ENCODE assay signal across 25 cellular contexts in the genomic region with DNA sequence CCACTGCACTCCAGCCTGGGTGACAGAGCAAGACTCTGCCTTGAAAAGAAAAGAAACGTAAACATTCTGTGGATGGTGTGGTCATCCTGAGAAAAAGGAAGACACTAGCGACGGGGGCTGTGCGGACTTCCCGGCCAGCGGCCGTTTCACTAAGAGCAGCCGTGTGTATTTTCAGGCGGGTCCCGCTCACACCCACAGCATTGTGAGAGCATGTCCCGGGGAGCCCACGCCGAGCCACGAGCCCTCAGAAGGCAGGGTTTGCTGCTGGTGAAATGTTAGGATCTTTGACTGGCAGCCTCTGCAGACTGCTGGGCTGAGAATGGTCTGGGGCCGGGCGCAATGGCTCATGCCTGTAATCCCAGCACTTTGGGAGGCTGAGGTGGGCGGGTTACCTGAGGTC. TPM values are rescaled to one million over a fixed set of nuclear protein-coding genes. Genes with fewer than 3 reads are reported as not detected.
"Had no signal": no experiment of that assay in that cellular context is flagged by ENCODE, and none has a peak within 500 bp of the region (broad histone marks: within the 10 kb centered on the region; RNA-seq: fewer than 3 reads in every experiment).

No MANE protein-coding gene starts in this region.

- H3K4me3 ChIP-seq: heart left ventricle, left ventricle myocardium inferior, lung, pancreas, prostate gland, skin epidermis, stomach, testis, thyroid gland, transverse colon, upper lobe of left lung, vagina had no signal

- H3K27ac Mint-ChIP-seq: immature natural killer cell; mesothelial cell of epicardium; stimulated activated naive B cell treated with anti-CD40 and anti-IgM and Interleukin-4, amounts not matched to agents 10 μg/mL and 1 μg/mL and 100 μg/mL, for 72 hours had no signal

- H3K4me3 Mint-ChIP-seq: immature natural killer cell; mesothelial cell of epicardium; naive B cell; nephron; stimulated activated naive B cell treated with anti-CD40 and anti-IgM and Interleukin-4, amounts not matched to agents 10 μg/mL and 1 μg/mL and 100 μg/mL, for 72 hours had no signal

- H3K27me3 ChIP-seq: heart left ventricle, pancreas, stomach, testis, thyroid gland, transverse colon, upper lobe of left lung, vagina had no signal

- DNase-seq: hypothalamus; immature natural killer cell; left ventricle myocardium inferior; mesendoderm; naive B cell; nucleus accumbens; retina; stimulated activated CD4-positive, alpha-beta T cell treated with anti-CD3 and anti-CD28 coated beads, Interleukin-2, amount 100 ng/mL, for 24 hours; stimulated activated CD4-positive, alpha-beta T cell treated with anti-CD3 and anti-CD28 coated beads, Interleukin-4, amount 100 ng/mL, for 1 hour; stimulated activated naive B cell treated with anti-CD40 and anti-IgM and Interleukin-4, amounts not matched to agents 10 μg/mL and 1 μg/mL and 100 μg/mL, for 72 hours; stimulated activated naive CD8-positive, alpha-beta T cell treated with anti-CD3 and anti-CD28 coated beads, Interleukin-15, Interleukin-2, amounts not matched to agents 100 U/mL and 50 U/mL, for 24 hours; stomach; testis; thyroid gland; transverse colon; upper lobe of left lung had no signal

- H3K4me1 Mint-ChIP-seq: mesothelial cell of epicardium, nephron had no signal

- H3K36me3 ChIP-seq: prostate gland had no signal

- H3K27me3 Mint-ChIP-seq: naive B cell; stimulated activated naive B cell treated with anti-CD40 and anti-IgM and Interleukin-4, amounts not matched to agents 10 μg/mL and 1 μg/mL and 100 μg/mL, for 72 hours had no signal

- H3K27ac ChIP-seq: heart left ventricle, left ventricle myocardium inferior, pancreas, prostate gland, skin epidermis, stomach, testis, thyroid gland, transverse colon, upper lobe of left lung, vagina had no signal

- H3K9me3 ChIP-seq: heart left ventricle, left ventricle myocardium inferior, pancreas, prostate gland, testis, thyroid gland, transverse colon, upper lobe of left lung, vagina had no signal

- H3K4me1 ChIP-seq: heart left ventricle, left ventricle myocardium inferior, pancreas, prostate gland, stomach, testis, thyroid gland, transverse colon, upper lobe of left lung, vagina had no signal

RNA-seq across cellular contexts. Expression of a gene that starts 51.1 kb away (rescaled TPM):
- total RNA-seq: osteoblast had no signal
